In the genomic region with DNA sequence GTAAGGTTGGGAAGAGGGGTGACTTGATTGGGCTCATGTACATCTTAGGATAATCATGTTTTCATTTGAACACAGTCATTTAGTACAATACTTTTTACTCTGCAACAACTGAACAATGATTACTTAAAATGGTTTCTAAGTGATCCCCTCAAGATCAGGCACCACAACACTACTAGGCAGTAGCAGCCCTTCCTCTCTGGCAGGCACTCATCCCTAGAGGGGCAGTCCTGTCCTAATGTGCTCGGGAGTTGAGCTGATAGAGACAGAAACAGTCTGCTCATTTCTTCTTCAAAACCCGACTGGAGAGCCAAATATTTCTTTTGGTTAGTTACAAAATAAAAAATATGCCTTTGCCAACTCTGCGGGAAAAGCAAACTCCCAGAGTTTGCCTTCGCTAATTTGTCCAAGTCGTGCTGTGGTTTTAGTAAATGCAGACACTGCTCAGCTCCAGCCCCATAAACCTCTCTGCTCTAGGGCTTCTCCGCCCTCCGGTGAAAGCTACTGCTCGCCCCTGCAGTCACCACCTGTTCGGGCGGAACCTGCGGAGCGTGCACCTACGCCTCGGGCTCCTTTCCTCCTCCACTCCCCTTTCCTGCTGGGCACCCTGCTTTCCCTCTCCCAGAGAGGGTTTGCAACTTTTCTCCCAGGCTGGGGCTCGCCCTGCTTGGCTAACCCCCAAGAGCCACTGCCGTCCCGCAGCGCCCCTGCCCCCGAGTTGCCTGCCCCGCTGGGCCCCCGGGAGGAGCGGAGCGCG, we compare ENCODE assay signal across 8 cellular contexts. TPM values are rescaled to one million over a fixed set of nuclear protein-coding genes. Genes with fewer than 3 reads are reported as not detected.
A peak's percentile ranks its signal among the peaks of the same experiment; 100 is the strongest.
DNase-seq lines count a peak whose midpoint lies in the region; ATAC-seq and TF ChIP-seq lines count a peak whose summit lies in the region.

No MANE protein-coding gene starts in this region.

- H4K20me1 ChIP-seq in neural progenitor cell (ENCODE audit: low read depth) = peaks cover 4% of the 10 kb centered on the region

- peak overlapping the region; percentile 40 for H3K4me3 Mint-ChIP-seq in endothelial cell (ENCODE audit: unreplicated experiment)
- H3K4me3 Mint-ChIP-seq in neural progenitor cell = peak overlapping the region; percentile 12

- no peaks in the 10 kb centered on the region for H3K36me3 Mint-ChIP-seq in endothelial cell (ENCODE audit: low read depth, unreplicated experiment)
- no peaks in the 10 kb centered on the region for H3K36me3 Mint-ChIP-seq in neural progenitor cell

- H3K27me3 Mint-ChIP-seq in endothelial cell (ENCODE audit: unreplicated experiment) (peaks cover 21% of the 10 kb centered on the region), neural progenitor cell (ENCODE audit: insufficient read depth, low read depth) (peaks cover 62% of the 10 kb centered on the region)

- H3K27me3 ChIP-seq in neural progenitor cell = peaks cover 98% of the 10 kb centered on the region
- peaks cover 8% of the 10 kb centered on the region for H3K27me3 ChIP-seq in effector memory CD4-positive, alpha-beta T cell (replicated peaks; ENCODE audit: control insufficient read depth, insufficient read depth, low read length, poor library complexity, severe bottlenecking)

- H3K9ac ChIP-seq in ES-I3 (ENCODE audit: low read depth, low read length) = peak overlapping the region; percentile 66
- no peak overlapping the region for H3K9ac ChIP-seq in neural progenitor cell

- H3K9me3 ChIP-seq in ES-I3 (ENCODE audit: control insufficient read depth, insufficient read depth, low read length) = no peaks in the 10 kb centered on the region
- no peaks in the 10 kb centered on the region for H3K9me3 ChIP-seq in neural progenitor cell (ENCODE audit: low read depth)
- no peaks in the 10 kb centered on the region for H3K9me3 ChIP-seq in effector memory CD4-positive, alpha-beta T cell (ENCODE audit: control insufficient read depth, low read length)

- peak; percentile 31 for ATAC-seq in GM21619 (IDR thresholded peaks at IDR 0.05; ENCODE audit: unreplicated experiment)

- H3K36me3 ChIP-seq in ES-I3 (ENCODE audit: insufficient read depth, low read length) (no peaks in the 10 kb centered on the region), neural progenitor cell (no peaks in the 10 kb centered on the region)
- H3K36me3 ChIP-seq in effector memory CD4-positive, alpha-beta T cell (ENCODE audit: control insufficient read depth, insufficient read depth, low read length) = no peaks in the 10 kb centered on the region

- DNase-seq in NCI-H128 (lab: John Stamatoyannopoulos, UW; ENCODE audit: unreplicated experiment) = peak; percentile 24
- peak; percentile 21 for DNase-seq in endothelial cell (ENCODE audit: low spot score)
- peak; percentile 47 for DNase-seq in neural progenitor cell (ENCODE audit: low spot score)
- DNase-seq in effector memory CD4-positive, alpha-beta T cell = no peak
- DNase-seq in HuH-7.5 (ENCODE audit: low spot score) = no peak
- DNase-seq in activated effector memory CD4-positive, alpha-beta T cell treated with anti-CD3 and anti-CD28 coated beads, Interleukin-2, amount 50 U/mL, for 16 hours = no peak

- H3K9me3 Mint-ChIP-seq in endothelial cell (ENCODE audit: unreplicated experiment) (no peaks in the 10 kb centered on the region), neural progenitor cell (no peaks in the 10 kb centered on the region)

- H3K4me2 ChIP-seq in neural progenitor cell = peak overlapping the region; percentile 97

- TF ChIP-seq CTCF in endothelial cell (IDR thresholded peaks at IDR 0.05; ENCODE audit: unreplicated experiment) = no peak
- TF ChIP-seq CTCF in neural progenitor cell (IDR thresholded peaks at IDR 0.05) = no peak

- H3F3A ChIP-seq in neural progenitor cell (ENCODE audit: low read depth) = peaks cover 3% of the 10 kb centered on the region

- H3K27ac Mint-ChIP-seq in endothelial cell (ENCODE audit: unreplicated experiment) (no peak overlapping the region), neural progenitor cell (no peak overlapping the region)

- H3K4me1 ChIP-seq in ES-I3 (ENCODE audit: insufficient read depth, low read length) (no peaks in the 10 kb centered on the region), neural progenitor cell (peaks cover 3% of the 10 kb centered on the region)
- H3K4me1 ChIP-seq in effector memory CD4-positive, alpha-beta T cell (ENCODE audit: control insufficient read depth, insufficient read depth, low read length, poor library complexity, severe bottlenecking) = peaks cover 4% of the 10 kb centered on the region

- peak overlapping the region; percentile 72 for H3K4me3 ChIP-seq in neural progenitor cell
- H3K4me3 ChIP-seq in effector memory CD4-positive, alpha-beta T cell (ENCODE audit: insufficient read depth, low read depth, low read length, poor library complexity, severe bottlenecking) = no peak overlapping the region

- peak overlapping the region; percentile 91 for H2AFZ ChIP-seq in neural progenitor cell (replicated peaks)

- H3K4me1 Mint-ChIP-seq in endothelial cell (ENCODE audit: unreplicated experiment) (peaks cover 12% of the 10 kb centered on the region), neural progenitor cell (peaks cover 4% of the 10 kb centered on the region)

- no peak overlapping the region for H3K27ac ChIP-seq in neural progenitor cell
- H3K27ac ChIP-seq in effector memory CD4-positive, alpha-beta T cell (ENCODE audit: insufficient read depth, low read length, poor library complexity, severe bottlenecking) = no peak overlapping the region

- H3K79me2 ChIP-seq in neural progenitor cell (ENCODE audit: low read depth) = no peaks in the 10 kb centered on the region

RNA-seq across cellular contexts. Expression of a gene that starts 0.5 kb away (rescaled TPM):
- not detected for total RNA-seq in endothelial cell (ENCODE audit: unreplicated experiment)
- total RNA-seq in neural progenitor cell (ENCODE audit: low replicate concordance) = 0.22 TPM in 1 of 2 replicates, not detected in the other

Comparison
In these comparisons a context has a peak if more than half of its experiments do, and no peak if none do; other contexts are left out.
1. DNase-seq: peak in NCI-H128 (single experiment), endothelial cell (single experiment) and neural progenitor cell (single experiment); none in effector memory CD4-positive, alpha-beta T cell (0 of 3), HuH-7.5 (single experiment) and activated effector memory CD4-positive, alpha-beta T cell treated with anti-CD3 and anti-CD28 coated beads, Interleukin-2, amount 50 U/mL, for 16 hours (single experiment).